Comparison of ENCODE assay signal across 15 cellular contexts in genomic region chr3:115651089-115651488, GRCh38. TPM values are rescaled to one million over a fixed set of nuclear protein-coding genes. Genes with fewer than 3 reads are reported as not detected.
DNase-seq lines count a peak whose midpoint lies in the region; ATAC-seq, FAIRE-seq and TF ChIP-seq lines count a peak whose summit lies in the region.
"Had no signal": no experiment of that assay in that cellular context is flagged by ENCODE, and none has a peak within 500 bp of the region (broad histone marks: within the 10 kb centered on the region; RNA-seq: fewer than 3 reads in every experiment).

No MANE protein-coding gene starts in this region.

- no peak overlapping the region for H3K4me3 ChIP-seq in heart right ventricle

- ATAC-seq in GM21515 (IDR thresholded peaks at IDR 0.05; ENCODE audit: unreplicated experiment) (peak; percentile 61), HG03103 (IDR thresholded peaks at IDR 0.05; ENCODE audit: low read depth, unreplicated experiment) (peak; percentile 68), natural killer cell (no peak), heart right ventricle (no peak)
- ATAC-seq in effector memory CD8-positive, alpha-beta T cell (replicated peaks): no peak
- ATAC-seq: left colon had no signal

- H3K9me3 Mint-ChIP-seq in effector memory CD8-positive, alpha-beta T cell: no peaks in the 10 kb centered on the region
- H3K9me3 Mint-ChIP-seq in natural killer cell: no peaks in the 10 kb centered on the region
- H3K9me3 Mint-ChIP-seq: type B pancreatic cell had no signal

- H3K4me1 Mint-ChIP-seq in effector memory CD8-positive, alpha-beta T cell (ENCODE audit: low read depth in 2 of 2): no peaks in the 10 kb centered on the region
- H3K4me1 Mint-ChIP-seq in natural killer cell: no peaks in the 10 kb centered on the region

- no peaks in the 10 kb centered on the region for H3K36me3 Mint-ChIP-seq in effector memory CD8-positive, alpha-beta T cell (ENCODE audit: insufficient read depth)
- H3K36me3 Mint-ChIP-seq in natural killer cell: no peaks in the 10 kb centered on the region
- H3K36me3 Mint-ChIP-seq: type B pancreatic cell had no signal

- H3K9me3 ChIP-seq in heart right ventricle: no peaks in the 10 kb centered on the region

- peaks cover 0 to 4% (median 0%) of the 10 kb centered on the region in 9 donors for H3K4me1 ChIP-seq in heart right ventricle

- H3K27me3 Mint-ChIP-seq in effector memory CD8-positive, alpha-beta T cell: peaks cover 13 to 19% of the 10 kb centered on the region in 2 donors
- H3K27me3 Mint-ChIP-seq in natural killer cell (ENCODE audit: low read depth in 2 of 2): peaks cover 29 to 43% of the 10 kb centered on the region in 2 donors

- DNase-seq in GM18507 (ENCODE audit: extremely low spot score, insufficient read length, low read depth) (no peak), NOMO-1 (lab: John Stamatoyannopoulos, UW; ENCODE audit: unreplicated experiment in 2 of 2) (peak; percentile 76 to 87), natural killer cell (no peak), heart right ventricle (no peak), NCI-H446 (lab: John Stamatoyannopoulos, UW) (no peak)
- DNase-seq in effector memory CD8-positive, alpha-beta T cell: no peak
- DNase-seq: activated T-cell treated with anti-CD3 and anti-CD28 coated beads, Interleukin-2, amount 50 U/mL, for 1 hour; aorta; effector memory CD4-positive, alpha-beta T cell; left colon; NCI-H2171 had no signal

- H3K27ac ChIP-seq in heart right ventricle: no peak overlapping the region

- no peak overlapping the region for H3K27ac Mint-ChIP-seq in effector memory CD8-positive, alpha-beta T cell
- H3K27ac Mint-ChIP-seq in natural killer cell: no peak overlapping the region
- H3K27ac Mint-ChIP-seq: type B pancreatic cell had no signal

- FAIRE-seq in GM18507 (lab: Jason Lieb, UNC): peak; percentile 64
- FAIRE-seq: TTC549 had no signal

- WGBS in heart right ventricle, 2 donors: 91 to 97% methylated on average over 1 of the region's 1 CpG

- no peaks in the 10 kb centered on the region for H3K27me3 ChIP-seq in heart right ventricle

- intact Hi-C loops in natural killer cell (cut with micrococcal nuclease) (no loop called here), heart right ventricle (cut with DNase I) (loop anchor here in 1 of 10 donors (10.0 kb wide), 1 partner anchor 136 kb away; no protein-coding TSS in a partner anchor)

- no peak for TF ChIP-seq CTCF in natural killer cell (IDR thresholded peaks at IDR 0.05)
- no peak for TF ChIP-seq CTCF in heart right ventricle (IDR thresholded peaks at IDR 0.05)

- no peak overlapping the region for H3K4me3 Mint-ChIP-seq in effector memory CD8-positive, alpha-beta T cell
- no peak overlapping the region for H3K4me3 Mint-ChIP-seq in natural killer cell
- H3K4me3 Mint-ChIP-seq: type B pancreatic cell had no signal

- H3K36me3 ChIP-seq in heart right ventricle: no peaks in the 10 kb centered on the region

RNA-seq across cellular contexts. Expression of gene GAP43, which starts 27.8 kb away (rescaled TPM):
- total RNA-seq in natural killer cell: under 1 TPM in 1 of 3 donors, not detected in 2; 0.14 TPM
- total RNA-seq in heart right ventricle: 1 to 10 TPM in 4 of 10 donors, under 1 TPM in 5, not detected in 1; 0.52 to 2.3 (median 0.83) TPM
- 1 to 10 TPM in 1 of 2 donors, under 1 TPM in 1; 0.29 to 2.0 TPM for polyA plus RNA-seq in heart right ventricle

Comparison
In these comparisons a context has a peak if more than half of its experiments do, and no peak if none do; other contexts are left out.
1. DNase-seq: peak in NOMO-1 (2 of 2); none in GM18507 (single experiment), effector memory CD8-positive, alpha-beta T cell (0 of 3), natural killer cell (single experiment), heart right ventricle (0 of 2) and NCI-H446 (0 of 2).
2. ATAC-seq: peak in GM21515 (single experiment) and HG03103 (single experiment); none in effector memory CD8-positive, alpha-beta T cell (single experiment), natural killer cell (0 of 3) and heart right ventricle (0 of 8).